In genomic region chr2:151968770-151969169, GRCh38 we compare ENCODE assay signal across 29 cellular contexts.
"Had no signal": no experiment of that assay in that cellular context is flagged by ENCODE, and none has a peak within 500 bp of the region (broad histone marks: within the 10 kb centered on the region; RNA-seq: fewer than 3 reads in every experiment).

No MANE protein-coding gene starts in this region.

- DNase-seq: naive B cell; naive thymus-derived CD8-positive, alpha-beta T cell; nucleus accumbens; pancreas; retina; right cardiac atrium; spleen; stimulated activated CD4-positive, alpha-beta T cell treated with anti-CD3 and anti-CD28 coated beads, Interleukin-12 subunit alpha, Interleukin-12 subunit beta, amount 100 ng/mL, for 4 hours; stimulated activated CD4-positive, alpha-beta T cell treated with anti-CD3 and anti-CD28 coated beads, Interleukin-1b, Interleukin-23, amount 100 ng/mL, for 48 hours; stimulated activated CD4-positive, alpha-beta T cell treated with anti-CD3 and anti-CD28 coated beads, Interleukin-4, amount 100 ng/mL, for 1 hour; stimulated activated CD4-positive, alpha-beta T cell treated with anti-CD3 and anti-CD28 coated beads, Interleukin-4, amount 100 ng/mL, for 4 hours; stimulated activated CD8-positive, alpha-beta memory T cell treated with anti-CD3 and anti-CD28 coated beads, Interleukin-4, amount 100 ng/mL, for 48 hours; stimulated activated naive CD4-positive, alpha-beta T cell; stimulated activated naive CD8-positive, alpha-beta T cell treated with anti-CD3 and anti-CD28 coated beads, Interleukin-15, amount 100 ng/mL, for 72 hours; stimulated activated naive CD8-positive, alpha-beta T cell treated with anti-CD3 and anti-CD28 coated beads, Interleukin-15, Interleukin-2, amounts not matched to agents 100 U/mL and 50 U/mL, for 24 hours; substantia nigra; testis; tibial artery; transverse colon; upper lobe of right lung had no signal

- H3K9me3 ChIP-seq: neutrophil, pancreas, prostate gland, spleen, suprapubic skin, testis, tibial artery, transverse colon, upper lobe of right lung, vagina had no signal

- ATAC-seq: naive thymus-derived CD8-positive, alpha-beta T cell; natural killer cell treated with Interleukin-12 subunit alpha and Interleukin-12 subunit beta and Interleukin-15 and Interleukin-18, amount 100 ng/mL, for 72 hours; pancreas; right cardiac atrium; sciatic nerve; stimulated activated memory B cell treated with anti-CD40 and anti-IgM and Interleukin-4, amounts not matched to agents 10 μg/mL and 1 μg/mL and 100 μg/mL, for 72 hours; stimulated activated naive CD8-positive, alpha-beta T cell treated with anti-CD3 and anti-CD28 coated beads, Interleukin-15, amount 100 ng/mL, for 72 hours; stimulated activated naive CD8-positive, alpha-beta T cell treated with anti-CD3 and anti-CD28 coated beads, Interleukin-15, Interleukin-2, amounts not matched to agents 100 U/mL and 50 U/mL, for 24 hours; upper lobe of right lung had no signal

- H3K27me3 ChIP-seq: neutrophil, pancreas, spleen, suprapubic skin, testis, tibial artery, transverse colon, upper lobe of right lung, vagina had no signal

- H3K4me1 ChIP-seq: pancreas, prostate gland, spleen, tibial artery, transverse colon, upper lobe of right lung had no signal

- H3K36me3 ChIP-seq: neutrophil, pancreas, prostate gland, spleen, suprapubic skin, tibial artery, transverse colon, upper lobe of right lung, vagina had no signal

- H3K4me3 ChIP-seq: pancreas, prostate gland, skin epidermis, smooth muscle cell, spleen, suprapubic skin, testis, tibial artery, transverse colon, upper lobe of right lung, vagina had no signal

- H3K4me2 ChIP-seq: smooth muscle cell had no signal

- FAIRE-seq: pancreas had no signal

- H3K27ac ChIP-seq: neutrophil, pancreas, prostate gland, skin epidermis, spleen, suprapubic skin, testis, tibial artery, transverse colon, upper lobe of right lung, vagina had no signal
